ENCODE assay signal across 18 cellular contexts in the genomic region with DNA sequence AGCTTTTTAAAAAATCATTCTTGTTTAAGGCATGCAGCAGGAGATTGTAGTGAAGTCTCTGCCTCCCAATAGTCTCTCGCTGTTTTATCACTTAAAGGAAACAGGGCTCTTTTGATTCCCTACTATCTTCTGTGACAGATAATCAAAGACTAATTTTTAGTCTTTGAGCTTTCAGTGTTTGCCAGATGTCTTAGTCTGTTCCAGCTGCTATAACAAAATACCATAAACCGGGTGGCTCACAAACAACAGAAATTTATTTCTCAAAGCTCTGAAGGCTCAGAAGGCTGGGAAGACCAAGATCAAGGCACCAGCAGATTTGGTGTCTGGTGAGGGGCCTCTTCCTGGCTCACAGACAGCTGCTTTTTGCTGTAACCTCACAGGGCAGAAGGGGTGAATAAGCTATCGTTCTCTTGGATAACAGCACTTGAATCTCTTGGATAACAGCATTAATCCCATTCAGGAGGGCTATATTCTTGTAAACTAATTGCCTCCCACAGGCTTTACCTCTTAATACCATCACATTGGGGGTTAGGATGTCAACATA. TPM values are rescaled to one million over a fixed set of nuclear protein-coding genes. Genes with fewer than 3 reads are reported as not detected.
DNase-seq lines count a peak whose midpoint lies in the region; ATAC-seq lines count a peak whose summit lies in the region.
"Had no signal": no experiment of that assay in that cellular context is flagged by ENCODE, and none has a peak within 500 bp of the region (broad histone marks: within the 10 kb centered on the region; RNA-seq: fewer than 3 reads in every experiment).

No MANE protein-coding gene starts in this region.

- DNase-seq in DMS79 treated with DMSO at 0.1 percent for 48 hours (lab: John Stamatoyannopoulos, UW) (peak; percentile 68), DMS79 (lab: John Stamatoyannopoulos, UW) (no peak), Right ventricle myocardium inferior (ENCODE audit: missing footprints) (no peak)
- DNase-seq in stimulated activated naive CD8-positive, alpha-beta T cell treated with anti-CD3 and anti-CD28 coated beads, Interleukin-15, Interleukin-2, amounts not matched to agents 100 U/mL and 50 U/mL, for 24 hours = no peak
- no peak for DNase-seq in activated naive CD8-positive, alpha-beta T cell treated with anti-CD3 and anti-CD28 coated beads for 36 hours
- DNase-seq: activated CD4-positive, alpha-beta T cell treated with anti-CD3 and anti-CD28 coated beads, Interleukin-2, amount 50 U/mL, for 48 hours; amygdala; Calu3; dermis blood vessel endothelial cell; foreskin fibroblast; MG63; NCI-H1436 treated with DMSO at 0.1 percent for 48 hours; NCI-H2171; PC-9; stimulated activated CD4-positive, alpha-beta T cell treated with anti-CD3 and anti-CD28 coated beads, Interleukin-4, amount 100 ng/mL, for 4 hours had no signal

- no peaks in the 10 kb centered on the region for H3K27me3 Mint-ChIP-seq in stimulated activated naive CD8-positive, alpha-beta T cell treated with anti-CD3 and anti-CD28 coated beads, Interleukin-15, Interleukin-2, amounts not matched to agents 100 ng/mL and 50 ng/mL, for 24 hours
- H3K27me3 Mint-ChIP-seq in activated naive CD8-positive, alpha-beta T cell treated with anti-CD3 and anti-CD28 coated beads for 36 hours = no peaks in the 10 kb centered on the region

- no peak overlapping the region for H3K4me3 Mint-ChIP-seq in stimulated activated naive CD8-positive, alpha-beta T cell treated with anti-CD3 and anti-CD28 coated beads, Interleukin-15, Interleukin-2, amounts not matched to agents 100 ng/mL and 50 ng/mL, for 24 hours
- H3K4me3 Mint-ChIP-seq in activated naive CD8-positive, alpha-beta T cell treated with anti-CD3 and anti-CD28 coated beads for 36 hours = no peak overlapping the region

- no peaks in the 10 kb centered on the region for H3K36me3 Mint-ChIP-seq in stimulated activated naive CD8-positive, alpha-beta T cell treated with anti-CD3 and anti-CD28 coated beads, Interleukin-15, Interleukin-2, amounts not matched to agents 100 ng/mL and 50 ng/mL, for 24 hours (ENCODE audit: low read depth)
- peaks cover 28% of the 10 kb centered on the region for H3K36me3 Mint-ChIP-seq in activated naive CD8-positive, alpha-beta T cell treated with anti-CD3 and anti-CD28 coated beads for 36 hours

- H3K9me3 Mint-ChIP-seq in stimulated activated naive CD8-positive, alpha-beta T cell treated with anti-CD3 and anti-CD28 coated beads, Interleukin-15, Interleukin-2, amounts not matched to agents 100 ng/mL and 50 ng/mL, for 24 hours = no peaks in the 10 kb centered on the region
- peaks cover 10% of the 10 kb centered on the region for H3K9me3 Mint-ChIP-seq in activated naive CD8-positive, alpha-beta T cell treated with anti-CD3 and anti-CD28 coated beads for 36 hours

- peaks cover 68% of the 10 kb centered on the region for H3K4me1 Mint-ChIP-seq in stimulated activated naive CD8-positive, alpha-beta T cell treated with anti-CD3 and anti-CD28 coated beads, Interleukin-15, Interleukin-2, amounts not matched to agents 100 ng/mL and 50 ng/mL, for 24 hours (ENCODE audit: low read depth)
- H3K4me1 Mint-ChIP-seq in activated naive CD8-positive, alpha-beta T cell treated with anti-CD3 and anti-CD28 coated beads for 36 hours = peaks cover 57% of the 10 kb centered on the region

- intact Hi-C loops in Right ventricle myocardium inferior (cut with DNase I) = no loop called here

- peak overlapping the region; percentile 49 for H3K27ac Mint-ChIP-seq in stimulated activated naive CD8-positive, alpha-beta T cell treated with anti-CD3 and anti-CD28 coated beads, Interleukin-15, Interleukin-2, amounts not matched to agents 100 ng/mL and 50 ng/mL, for 24 hours
- peak overlapping the region; percentile 46 for H3K27ac Mint-ChIP-seq in activated naive CD8-positive, alpha-beta T cell treated with anti-CD3 and anti-CD28 coated beads for 36 hours

- ATAC-seq in stimulated activated naive CD8-positive, alpha-beta T cell treated with anti-CD3 and anti-CD28 coated beads, Interleukin-15, Interleukin-2, amounts not matched to agents 100 U/mL and 50 U/mL, for 24 hours = no peak
- ATAC-seq in GM18858 (IDR thresholded peaks at IDR 0.05; ENCODE audit: unreplicated experiment) (no peak), Right ventricle myocardium inferior (no peak), GM21447 (IDR thresholded peaks at IDR 0.05; ENCODE audit: unreplicated experiment) (no peak)

RNA-seq across cellular contexts. Expression of a gene that starts 37.8 kb away (rescaled TPM):
- total RNA-seq in activated naive CD8-positive, alpha-beta T cell treated with anti-CD3 and anti-CD28 coated beads for 36 hours = 10 to 100 TPM; 80.6 to 81.0 TPM
- total RNA-seq in Right ventricle myocardium inferior = 0.76 TPM

RNA-seq across cellular contexts. Expression of a gene that starts 56.6 kb away (rescaled TPM):
- 10 to 100 TPM; 31.5 to 35.0 TPM for total RNA-seq in activated naive CD8-positive, alpha-beta T cell treated with anti-CD3 and anti-CD28 coated beads for 36 hours
- 18.9 TPM for total RNA-seq in Right ventricle myocardium inferior

Comparison
In these comparisons a context has a peak if more than half of its experiments do, and no peak if none do; other contexts are left out.
1. RNA of a gene that starts 37.8 kb away (total RNA-seq): 80.6 to 81.0 TPM in activated naive CD8-positive, alpha-beta T cell treated with anti-CD3 and anti-CD28 coated beads for 36 hours; 0.76 TPM in Right ventricle myocardium inferior (single experiment); every median in the first group is over 10 times any median in the second.